Comparison of ENCODE assay signal across 8 cellular contexts in the genomic region with DNA sequence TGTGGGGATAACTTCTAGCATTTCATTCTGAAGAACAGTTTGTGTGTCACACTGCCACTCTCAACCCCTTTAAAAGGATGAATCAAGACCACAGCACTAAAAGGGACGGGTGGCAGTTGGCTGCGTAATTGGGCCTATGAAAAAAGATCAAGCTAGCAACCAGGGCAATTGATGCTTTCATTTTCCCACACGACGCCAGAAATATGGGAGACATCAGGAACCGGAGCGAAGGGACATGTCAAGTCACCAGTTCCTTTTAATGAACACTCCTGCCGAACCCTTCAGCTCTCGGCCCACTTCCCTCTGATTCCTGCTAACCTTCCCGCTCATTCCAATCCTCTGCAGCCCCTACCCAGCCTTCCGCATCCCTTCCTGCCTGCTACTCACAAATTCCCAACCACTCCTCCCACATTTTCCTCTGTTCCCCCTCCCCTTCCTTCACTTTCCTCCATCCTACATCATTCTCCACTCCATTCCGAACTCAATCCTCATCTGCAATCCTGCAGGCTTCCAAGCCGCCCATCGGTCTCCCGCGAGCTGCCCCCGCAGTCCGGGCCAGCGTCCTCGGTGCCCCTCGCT. TPM values are rescaled to one million over a fixed set of nuclear protein-coding genes. Genes with fewer than 3 reads are reported as not detected.
A peak's percentile ranks its signal among the peaks of the same experiment; 100 is the strongest.
DNase-seq lines count a peak whose midpoint lies in the region; ATAC-seq, FAIRE-seq and TF ChIP-seq lines count a peak whose summit lies in the region.

No MANE protein-coding gene starts in this region.

- peak overlapping the region; percentile 89 to 98 (median 93) for H3K27ac Mint-ChIP-seq in naive thymus-derived CD4-positive, alpha-beta T cell

- peaks cover 0 to 5% (median 0%) of the 10 kb centered on the region in 3 experiments for H3K36me3 ChIP-seq in naive thymus-derived CD4-positive, alpha-beta T cell (ENCODE audit: control insufficient read depth in 2 of 3, insufficient read depth in 3 of 3, low read length in 3 of 3)

- H3K4me1 Mint-ChIP-seq in naive thymus-derived CD4-positive, alpha-beta T cell, result peaks cover 28 to 51% (median 49%) of the 10 kb centered on the region in 7 donors

- no peak for TF ChIP-seq CTCF in fibroblast of mammary gland (conservative IDR thresholded peaks at IDR 0.05; ENCODE audit: control insufficient read depth, insufficient read depth, low read depth, low read length)

- DNase-seq in NCI-H510A treated with DMSO at 0.1 percent for 48 hours (lab: John Stamatoyannopoulos, UW) (peak; percentile 26), NCI-H510A (lab: John Stamatoyannopoulos, UW) (no peak), NCI-H146 (lab: John Stamatoyannopoulos, UW) (peak; percentile 73), fibroblast of mammary gland (ENCODE audit: low read depth) (peak; percentile 51), urothelium cell line (ENCODE audit: low spot score) (peak; percentile 44)
- DNase-seq in activated T-cell treated with anti-CD3 and anti-CD28 coated beads, Interleukin-2, amount 50 U/mL, for 1 hour, result peak; percentile 33
- peak in 7 of 9 donors; percentile 19 to 43 (median 35) for DNase-seq in naive thymus-derived CD4-positive, alpha-beta T cell

- peaks cover 0 to 3% (median 0%) of the 10 kb centered on the region in 11 donors for H3K9me3 Mint-ChIP-seq in naive thymus-derived CD4-positive, alpha-beta T cell

- H3K4me3 ChIP-seq in fibroblast of mammary gland (ENCODE audit: control insufficient read depth, low read depth, low read length), result peak overlapping the region; percentile 73
- peak overlapping the region; percentile 78 for H3K4me3 ChIP-seq in naive thymus-derived CD4-positive, alpha-beta T cell (ENCODE audit: low read length)

- CTCF ChIA-PET in naive thymus-derived CD4-positive, alpha-beta T cell (lab: Charles Lee), result no interaction called here

- H3K27me3 Mint-ChIP-seq in naive thymus-derived CD4-positive, alpha-beta T cell, result no peaks in the 10 kb centered on the region

- FAIRE-seq in urothelium cell line (lab: Jason Lieb, UNC), result no peak

- no peaks in the 10 kb centered on the region for H3K9me3 ChIP-seq in naive thymus-derived CD4-positive, alpha-beta T cell (ENCODE audit: control insufficient read depth in 2 of 3, low read length in 3 of 3)

- intact Hi-C loops in naive thymus-derived CD4-positive, alpha-beta T cell (cut with micrococcal nuclease), result loop anchor here (1.0 to 5.0 kb wide), 10 partner anchors 34 to 1925 kb away; a partner anchor contains a TSS

- no peak for ATAC-seq in naive thymus-derived CD4-positive, alpha-beta T cell
- ATAC-seq in GM19397 (IDR thresholded peaks at IDR 0.05; ENCODE audit: unreplicated experiment), result no peak

- H3K27me3 ChIP-seq in naive thymus-derived CD4-positive, alpha-beta T cell (ENCODE audit: control insufficient read depth in 2 of 2, insufficient read depth in 2 of 2, low read length in 2 of 2), result no peaks in the 10 kb centered on the region

- POLR2A ChIA-PET in naive thymus-derived CD4-positive, alpha-beta T cell (lab: Charles Lee), result interaction anchor here (0.7 to 4.5 kb wide), 12 partner anchors 9 to 319 kb away, joined by 3 to 29 read pairs (median 4); a partner anchor contains a TSS

- H3K36me3 Mint-ChIP-seq in naive thymus-derived CD4-positive, alpha-beta T cell, result peaks cover 0 to 22% (median 6%) of the 10 kb centered on the region in 5 donors

- H3K27ac ChIP-seq in naive thymus-derived CD4-positive, alpha-beta T cell (ENCODE audit: low read depth, low read length), result peak overlapping the region; percentile 97

- peaks cover 7% of the 10 kb centered on the region in 2 donors for H3K4me1 ChIP-seq in naive thymus-derived CD4-positive, alpha-beta T cell (ENCODE audit: control insufficient read depth in 2 of 2, insufficient read depth in 2 of 2, low read length in 2 of 2)

- H3K4me3 Mint-ChIP-seq in naive thymus-derived CD4-positive, alpha-beta T cell, result peak overlapping the region; percentile 89 to 100 (median 96)

RNA-seq across cellular contexts. Expression of a gene that starts 0.7 kb away (rescaled TPM):
- 10 to 100 TPM; 20.0 to 38.7 (median 23.4) TPM for total RNA-seq in naive thymus-derived CD4-positive, alpha-beta T cell
- polyA plus RNA-seq in naive thymus-derived CD4-positive, alpha-beta T cell, result 1 to 10 TPM; 2.7 to 6.9 TPM

RNA-seq across cellular contexts. Expression of a gene that starts 34.5 kb away (rescaled TPM):
- total RNA-seq in naive thymus-derived CD4-positive, alpha-beta T cell, result 100 to 1,000 TPM in 1 of 5 experiments, 10 to 100 TPM in 4; 58.8 to 101 (median 77.0) TPM
- 10 to 100 TPM; 32.4 to 42.0 TPM for polyA plus RNA-seq in naive thymus-derived CD4-positive, alpha-beta T cell

RNA-seq across cellular contexts. Expression of a gene that starts 56.5 kb away (rescaled TPM):
- total RNA-seq in naive thymus-derived CD4-positive, alpha-beta T cell, result 10 to 100 TPM; 49.3 to 65.4 (median 61.0) TPM
- polyA plus RNA-seq in naive thymus-derived CD4-positive, alpha-beta T cell, result 10 to 100 TPM; 14.0 to 24.6 TPM
